ENCODE assay signal across 32 cellular contexts in the genomic region with DNA sequence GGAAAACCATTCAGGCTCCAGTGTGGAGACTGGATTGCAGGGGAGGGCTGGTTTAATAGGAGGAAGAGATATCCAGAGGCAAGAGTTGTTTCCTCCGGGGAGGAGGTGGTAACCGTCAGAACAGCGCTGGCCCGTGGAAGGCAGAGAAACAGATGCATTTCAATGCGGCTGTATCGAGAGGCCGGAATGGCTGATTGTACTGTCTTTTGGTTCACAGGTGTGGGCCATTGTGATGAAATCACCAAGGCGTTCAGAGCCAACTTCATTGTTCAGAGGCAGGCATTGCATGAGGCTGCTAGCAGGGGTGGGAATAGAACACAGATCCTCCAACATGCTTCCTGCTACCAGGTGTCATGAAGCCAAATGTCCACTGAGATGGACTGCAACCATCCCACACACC. TPM values are rescaled to one million over a fixed set of nuclear protein-coding genes. Genes with fewer than 3 reads are reported as not detected.
"Had no signal": no experiment of that assay in that cellular context is flagged by ENCODE, and none has a peak within 500 bp of the region (broad histone marks: within the 10 kb centered on the region; RNA-seq: fewer than 3 reads in every experiment).

No MANE protein-coding gene starts in this region.

- H3K27ac Mint-ChIP-seq: activated B cell treated with CpG ODN at 0.5 μM for 24 hours; activated CD4-positive, alpha-beta memory T cell treated with anti-CD3 and anti-CD28 coated beads for 36 hours; activated naive CD4-positive, alpha-beta T cell treated with anti-CD3 and anti-CD28 coated beads, Interleukin-2, amount 50 U/mL, for 24 hours; activated naive CD8-positive, alpha-beta T cell treated with anti-CD3 and anti-CD28 coated beads, Interleukin-2, amount 10 ng/mL, durations not matched to agents 7 days and 5 days; activated T-helper 1 cell treated with anti-CD3 and anti-CD28 coated beads, Interleukin-12 subunit alpha, Interleukin-12 subunit beta, Interleukin-2, Interleukin-4 antibody, amounts not matched to agents 30 ng/mL and 10 ng/mL and 1 ng/mL, durations not matched to agents 14 hours and 24 hours and 36 hours; T-helper 1 cell treated with Interleukin-12 subunit alpha and Interleukin-12 subunit beta and Interleukin-4 antibody, amounts not matched to agents 30 μg/mL and 1 μg/mL, for 36 hours; T-helper 2 cell treated with Interferon-gamma antibody and Interleukin-4, amounts not matched to agents 5 μg/mL and 100 μg/mL, for 36 hours had no signal

- H3K4me1 ChIP-seq: body of pancreas, breast epithelium, Peyer's patch, SJSA1 had no signal

- H3K27me3 ChIP-seq: body of pancreas, Peyer's patch, SJSA1 had no signal

- H3K4me3 ChIP-seq: body of pancreas, breast epithelium, Peyer's patch, SJSA1 had no signal

- DNase-seq: activated B cell treated with CpG ODN at 0.5 μM for 24 hours; activated CD4-positive, alpha-beta memory T cell treated with anti-CD3 and anti-CD28 coated beads for 36 hours; activated CD4-positive, alpha-beta T cell treated with anti-CD3 and anti-CD28 coated beads for 4 hours; activated CD4-positive, alpha-beta T cell treated with anti-CD3 and anti-CD28 coated beads, Interleukin-2, amount 50 U/mL, for 1 hour; activated CD4-positive, CD25-positive, alpha-beta regulatory T cell treated with anti-CD3 and anti-CD28 coated beads, Interleukin-2, amount 50 U/mL, for 72 hours; activated CD8-positive, alpha-beta memory T cell treated with anti-CD3 and anti-CD28 coated beads, Interleukin-2, amount 50 U/mL, for 4 hours; activated naive CD8-positive, alpha-beta T cell treated with anti-CD3 and anti-CD28 coated beads, Interleukin-2, amount 10 ng/mL, durations not matched to agents 7 days and 5 days; activated T-cell treated with anti-CD3 and anti-CD28 coated beads for 4 hours; activated T-cell treated with anti-CD3 and anti-CD28 coated beads, Interleukin-2, amount 50 U/mL, for 4 hours; amygdala; body of pancreas; Karpas-422; NCI-H1105; NCI-H1436; NCI-H1694; NCI-H1930; NCI-H2081 treated with DMSO at 0.1 percent for 48 hours; NCI-H345; NCI-H524 treated with DMSO at 0.1 percent for 48 hours; Peyer's patch; RPMI8226; SHP77 treated with DMSO at 0.1 percent for 48 hours; SK-N-SH had no signal

- H3K27me3 Mint-ChIP-seq: activated B cell treated with CpG ODN at 0.5 μM for 24 hours; activated CD4-positive, alpha-beta memory T cell treated with anti-CD3 and anti-CD28 coated beads for 36 hours; activated naive CD4-positive, alpha-beta T cell treated with anti-CD3 and anti-CD28 coated beads, Interleukin-2, amount 50 U/mL, for 24 hours; activated naive CD8-positive, alpha-beta T cell treated with anti-CD3 and anti-CD28 coated beads, Interleukin-2, amount 10 ng/mL, durations not matched to agents 7 days and 5 days had no signal

- H3K36me3 Mint-ChIP-seq: activated CD4-positive, alpha-beta memory T cell treated with anti-CD3 and anti-CD28 coated beads for 36 hours; activated naive CD4-positive, alpha-beta T cell treated with anti-CD3 and anti-CD28 coated beads, Interleukin-2, amount 50 U/mL, for 24 hours; activated naive CD8-positive, alpha-beta T cell treated with anti-CD3 and anti-CD28 coated beads, Interleukin-2, amount 10 ng/mL, durations not matched to agents 7 days and 5 days had no signal

- H3K4me3 Mint-ChIP-seq: activated B cell treated with CpG ODN at 0.5 μM for 24 hours; activated CD4-positive, alpha-beta memory T cell treated with anti-CD3 and anti-CD28 coated beads for 36 hours; activated naive CD4-positive, alpha-beta T cell treated with anti-CD3 and anti-CD28 coated beads, Interleukin-2, amount 50 U/mL, for 24 hours; activated naive CD8-positive, alpha-beta T cell treated with anti-CD3 and anti-CD28 coated beads, Interleukin-2, amount 10 ng/mL, durations not matched to agents 7 days and 5 days; activated T-cell treated with anti-CD3 and anti-CD28 coated beads, Interleukin-2, amount 50 U/mL, for 4 hours; activated T-helper 1 cell treated with anti-CD3 and anti-CD28 coated beads, Interleukin-12 subunit alpha, Interleukin-12 subunit beta, Interleukin-2, Interleukin-4 antibody, amounts not matched to agents 30 ng/mL and 10 ng/mL and 1 ng/mL, durations not matched to agents 14 hours and 24 hours and 36 hours; T-helper 1 cell treated with Interleukin-12 subunit alpha and Interleukin-12 subunit beta and Interleukin-4 antibody, amounts not matched to agents 30 μg/mL and 1 μg/mL, for 36 hours; T-helper 2 cell treated with Interferon-gamma antibody and Interleukin-4, amounts not matched to agents 5 μg/mL and 100 μg/mL, for 36 hours had no signal

- H3K4me2 ChIP-seq: SK-N-SH had no signal

- H3K9me3 Mint-ChIP-seq: activated naive CD4-positive, alpha-beta T cell treated with anti-CD3 and anti-CD28 coated beads, Interleukin-2, amount 50 U/mL, for 24 hours had no signal

- H3K36me3 ChIP-seq: breast epithelium, Peyer's patch, SJSA1 had no signal

- H3K27ac ChIP-seq: body of pancreas, breast epithelium, Peyer's patch, SJSA1 had no signal

- H3K9ac ChIP-seq: SK-N-SH had no signal

- H3K4me1 Mint-ChIP-seq: activated B cell treated with CpG ODN at 0.5 μM for 24 hours; activated naive CD4-positive, alpha-beta T cell treated with anti-CD3 and anti-CD28 coated beads, Interleukin-2, amount 50 U/mL, for 24 hours; activated naive CD8-positive, alpha-beta T cell treated with anti-CD3 and anti-CD28 coated beads, Interleukin-2, amount 10 ng/mL, durations not matched to agents 7 days and 5 days had no signal

- ATAC-seq: activated T-cell treated with anti-CD3 and anti-CD28 coated beads, Interleukin-2, amount 50 U/mL, for 4 hours; body of pancreas had no signal

- H3K9me2 ChIP-seq: SK-N-SH had no signal

- H3K9me3 ChIP-seq: body of pancreas, Peyer's patch, SJSA1, SK-N-SH had no signal

RNA-seq across cellular contexts. Expression of a gene that starts 53.0 kb away (rescaled TPM):
- total RNA-seq: activated B cell treated with CpG ODN at 0.5 μM for 24 hours; activated CD4-positive, alpha-beta memory T cell treated with anti-CD3 and anti-CD28 coated beads for 36 hours; activated naive CD8-positive, alpha-beta T cell treated with anti-CD3 and anti-CD28 coated beads, Interleukin-2, amount 10 ng/mL, durations not matched to agents 7 days and 5 days; activated T-cell treated with anti-CD3 and anti-CD28 coated beads, Interleukin-2, amount 50 U/mL, for 4 hours; activated T-helper 1 cell treated with anti-CD3 and anti-CD28 coated beads, Interleukin-12 subunit alpha, Interleukin-12 subunit beta, Interleukin-2, Interleukin-4 antibody, amounts not matched to agents 30 ng/mL and 10 ng/mL and 1 ng/mL, durations not matched to agents 14 hours and 24 hours and 36 hours; astrocyte; body of pancreas; MCF 10A; NCI-H460; Peyer's patch; SJSA1 had no signal
- polyA plus RNA-seq: SK-N-SH had no signal
